In the genomic region with DNA sequence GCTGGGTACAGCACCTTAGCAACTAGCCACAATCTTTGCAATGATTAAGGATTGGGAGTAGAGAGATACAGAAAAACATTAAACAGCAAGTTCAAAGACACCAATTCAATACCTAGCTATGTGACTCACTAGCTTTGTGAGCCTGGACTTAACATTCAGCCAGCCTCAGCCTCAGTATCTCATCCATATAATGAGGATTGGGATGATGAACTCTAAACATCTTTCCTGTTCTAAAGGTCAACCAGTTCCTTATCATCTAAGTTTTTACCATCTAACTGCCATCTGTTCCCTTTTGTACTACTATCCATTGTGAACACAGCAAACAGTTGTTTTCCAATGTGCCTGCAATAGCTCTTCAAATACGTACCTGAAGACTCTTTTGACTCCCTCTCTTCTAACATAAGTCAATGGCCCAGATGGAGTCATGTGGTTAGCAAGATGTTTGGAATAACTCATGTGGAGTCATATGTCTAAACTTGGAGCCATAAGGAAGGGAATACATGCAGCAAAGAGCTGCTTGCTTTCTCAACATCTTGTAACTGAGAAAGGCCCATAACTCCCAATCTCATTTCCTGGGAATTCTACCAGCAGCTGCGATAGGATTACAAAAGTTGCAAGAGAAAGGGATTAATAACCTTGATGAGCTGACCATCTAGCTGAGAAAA, we compare ENCODE assay signal across 17 cellular contexts.
"Had no signal": no experiment of that assay in that cellular context is flagged by ENCODE, and none has a peak within 500 bp of the region (broad histone marks: within the 10 kb centered on the region; RNA-seq: fewer than 3 reads in every experiment).

No MANE protein-coding gene starts in this region.

- H3K27me3 Mint-ChIP-seq: activated CD4-positive, alpha-beta memory T cell treated with anti-CD3 and anti-CD28 coated beads, Interleukin-2, amount 10 ng/mL, durations not matched to agents 7 days and 5 days; activated naive CD4-positive, alpha-beta T cell treated with anti-CD3 and anti-CD28 coated beads, Interleukin-2, amount 50 U/mL, for 24 hours; naive B cell had no signal

- H3K27ac Mint-ChIP-seq: activated CD4-positive, alpha-beta memory T cell treated with anti-CD3 and anti-CD28 coated beads, Interleukin-2, amount 10 ng/mL, durations not matched to agents 7 days and 5 days; activated naive CD4-positive, alpha-beta T cell treated with anti-CD3 and anti-CD28 coated beads, Interleukin-2, amount 50 U/mL, for 24 hours; naive B cell had no signal

- H3K4me1 ChIP-seq: esophagus muscularis mucosa, lower lobe of right lung had no signal

- H3K27ac ChIP-seq: coronary artery, esophagus muscularis mucosa, foreskin keratinocyte, lower lobe of right lung had no signal

- DNase-seq: activated CD4-positive, alpha-beta memory T cell treated with anti-CD3 and anti-CD28 coated beads, Interleukin-2, amount 10 ng/mL, durations not matched to agents 7 days and 5 days; activated CD4-positive, alpha-beta T cell treated with anti-CD3 and anti-CD28 coated beads for 1 hour; activated effector memory CD4-positive, alpha-beta T cell treated with Interleukin-2 at 50 U/mL for 16 hours; activated T-cell treated with anti-CD3 and anti-CD28 coated beads, Interleukin-2, amount 50 U/mL, for 4 hours; central memory CD4-positive, alpha-beta T cell; foreskin keratinocyte; glutamatergic neuron; lower lobe of right lung; naive B cell; stimulated activated CD4-positive, alpha-beta T cell treated with anti-CD3 and anti-CD28 coated beads, Interleukin-4, amount 100 ng/mL, for 24 hours; stimulated activated naive CD4-positive, alpha-beta T cell treated with Interleukin-2 at 50 U/mL for 16 hours; substantia nigra; trophoblast cell had no signal

- H3K4me3 ChIP-seq: coronary artery, esophagus muscularis mucosa, lower lobe of right lung had no signal

- H3K36me3 ChIP-seq: esophagus muscularis mucosa, lower lobe of right lung had no signal

- H3K4me3 Mint-ChIP-seq: activated CD4-positive, alpha-beta memory T cell treated with anti-CD3 and anti-CD28 coated beads, Interleukin-2, amount 10 ng/mL, durations not matched to agents 7 days and 5 days; activated naive CD4-positive, alpha-beta T cell treated with anti-CD3 and anti-CD28 coated beads, Interleukin-2, amount 50 U/mL, for 24 hours; activated T-cell treated with anti-CD3 and anti-CD28 coated beads, Interleukin-2, amount 50 U/mL, for 4 hours; naive B cell had no signal

- ATAC-seq: activated T-cell treated with anti-CD3 and anti-CD28 coated beads, Interleukin-2, amount 50 U/mL, for 4 hours; foreskin keratinocyte; lower lobe of right lung; SK-N-SH treated with all-trans-retinoic acid at 6 μM for 48 hours had no signal

- H3K27me3 ChIP-seq: esophagus muscularis mucosa, foreskin keratinocyte had no signal

- H3K4me1 Mint-ChIP-seq: naive B cell had no signal

- H3K9me3 ChIP-seq: esophagus muscularis mucosa, lower lobe of right lung had no signal

- H3K9me3 Mint-ChIP-seq: activated CD4-positive, alpha-beta memory T cell treated with anti-CD3 and anti-CD28 coated beads, Interleukin-2, amount 10 ng/mL, durations not matched to agents 7 days and 5 days; activated naive CD4-positive, alpha-beta T cell treated with anti-CD3 and anti-CD28 coated beads, Interleukin-2, amount 50 U/mL, for 24 hours; activated T-cell treated with anti-CD3 and anti-CD28 coated beads, Interleukin-2, amount 50 U/mL, for 4 hours; naive B cell had no signal

- H3K36me3 Mint-ChIP-seq: activated naive CD4-positive, alpha-beta T cell treated with anti-CD3 and anti-CD28 coated beads, Interleukin-2, amount 50 U/mL, for 24 hours; naive B cell had no signal
